Comparison of ENCODE assay signal across 8 cellular contexts in the genomic region with DNA sequence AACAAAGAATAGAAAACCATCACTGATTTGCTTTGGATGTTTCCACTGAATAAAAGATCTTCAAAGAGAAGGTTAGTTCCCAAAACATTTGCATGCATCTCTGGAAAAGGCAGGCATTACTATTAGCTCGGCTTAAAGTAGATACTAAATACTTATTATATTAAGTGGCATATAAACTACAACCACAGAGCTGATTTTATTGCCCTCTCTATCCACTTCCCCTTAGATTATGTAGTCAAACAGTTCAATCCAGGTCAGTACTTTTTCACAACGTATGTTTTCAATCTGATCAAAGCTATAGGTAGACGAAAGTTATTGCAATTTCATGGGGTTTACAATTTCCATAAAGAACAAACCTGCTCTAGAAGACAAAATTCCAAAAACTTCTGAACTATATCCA. TPM values are rescaled to one million over a fixed set of nuclear protein-coding genes. Genes with fewer than 3 reads are reported as not detected.
DNase-seq lines count a peak whose midpoint lies in the region; ATAC-seq and TF ChIP-seq lines count a peak whose summit lies in the region.

No MANE protein-coding gene starts in this region.

- CTCF ChIA-PET in activated CD4-positive, alpha-beta T cell treated with anti-CD3 and anti-CD28 coated beads for 36 hours (lab: Charles Lee) = interaction anchor here (0.7 to 3.3 kb wide), 8 partner anchors 10 to 893 kb away, joined by 3 to 40 read pairs (median 11); partner anchors contain the start of gene TEX55

- H3K4me3 Mint-ChIP-seq in activated CD4-positive, alpha-beta T cell treated with anti-CD3 and anti-CD28 coated beads for 36 hours = peak overlapping the region; percentile 89

- H3K27ac Mint-ChIP-seq in activated CD4-positive, alpha-beta T cell treated with anti-CD3 and anti-CD28 coated beads for 36 hours = peak overlapping the region; percentile 99

- H3K27me3 Mint-ChIP-seq in activated CD4-positive, alpha-beta T cell treated with anti-CD3 and anti-CD28 coated beads for 36 hours = no peaks in the 10 kb centered on the region

- H3K27ac ChIP-seq in VCaP (peak overlapping the region; percentile 85), substantia nigra (ENCODE audit: low read depth, low read length, poor library complexity, severe bottlenecking) (peak overlapping the region; percentile 12)

- H3K4me1 Mint-ChIP-seq in activated CD4-positive, alpha-beta T cell treated with anti-CD3 and anti-CD28 coated beads for 36 hours = peaks cover 53% of the 10 kb centered on the region

- POLR2A ChIA-PET in activated CD4-positive, alpha-beta T cell treated with anti-CD3 and anti-CD28 coated beads for 36 hours (lab: Charles Lee) = interaction anchor here (0.7 to 1.0 kb wide), 2 partner anchors 20 to 181 kb away, joined by 3 to 5 read pairs; no protein-coding TSS in a partner anchor

- no peak for DNase-seq in activated CD4-positive, alpha-beta T cell treated with anti-CD3 and anti-CD28 coated beads for 36 hours
- no peak for DNase-seq in activated CD4-positive, alpha-beta T cell treated with anti-CD3 and anti-CD28 coated beads for 4 hours
- no peak for DNase-seq in substantia nigra (lab: John Stamatoyannopoulos, UW)
- no peak for DNase-seq in dedifferentiated amniotic fluid mesenchymal stem cell (ENCODE audit: extremely low spot score)
- no peak for DNase-seq in NCI-H2081 (lab: John Stamatoyannopoulos, UW)

- peaks cover 28% of the 10 kb centered on the region for H3K36me3 Mint-ChIP-seq in activated CD4-positive, alpha-beta T cell treated with anti-CD3 and anti-CD28 coated beads for 36 hours (ENCODE audit: low read depth)

- H3K9me3 Mint-ChIP-seq in activated CD4-positive, alpha-beta T cell treated with anti-CD3 and anti-CD28 coated beads for 36 hours (ENCODE audit: low read depth) = no peaks in the 10 kb centered on the region

- peak overlapping the region; percentile 70 for H3K4me3 ChIP-seq in iPS-11a (ENCODE audit: low read depth, low read length)

- ATAC-seq in activated CD4-positive, alpha-beta T cell treated with anti-CD3 and anti-CD28 coated beads for 36 hours = no peak
- no peak for ATAC-seq in GM18520 (IDR thresholded peaks at IDR 0.05; ENCODE audit: unreplicated experiment)

- no peak for TF ChIP-seq CTCF in VCaP (conservative IDR thresholded peaks at IDR 0.05)

- intact Hi-C loops in activated CD4-positive, alpha-beta T cell treated with anti-CD3 and anti-CD28 coated beads for 36 hours (cut with DNase I, micrococcal nuclease) = loop anchor here in 1 of 2 experiments (10.0 kb wide), 1 partner anchor 205 kb away; the partner anchor contains the start of gene IGSF11

RNA-seq across cellular contexts. Expression of gene B4GALT4, which starts 1.3 kb away (rescaled TPM):
- 10 to 100 TPM; 16.6 to 16.7 TPM for total RNA-seq in activated CD4-positive, alpha-beta T cell treated with anti-CD3 and anti-CD28 coated beads for 36 hours

RNA-seq across cellular contexts. Expression of gene ARHGAP31, which starts 54.8 kb away (rescaled TPM):
- total RNA-seq in activated CD4-positive, alpha-beta T cell treated with anti-CD3 and anti-CD28 coated beads for 36 hours = 1 to 10 TPM; 9.2 to 9.6 TPM
